Comparison of ENCODE assay signal across 33 cellular contexts in the genomic region with DNA sequence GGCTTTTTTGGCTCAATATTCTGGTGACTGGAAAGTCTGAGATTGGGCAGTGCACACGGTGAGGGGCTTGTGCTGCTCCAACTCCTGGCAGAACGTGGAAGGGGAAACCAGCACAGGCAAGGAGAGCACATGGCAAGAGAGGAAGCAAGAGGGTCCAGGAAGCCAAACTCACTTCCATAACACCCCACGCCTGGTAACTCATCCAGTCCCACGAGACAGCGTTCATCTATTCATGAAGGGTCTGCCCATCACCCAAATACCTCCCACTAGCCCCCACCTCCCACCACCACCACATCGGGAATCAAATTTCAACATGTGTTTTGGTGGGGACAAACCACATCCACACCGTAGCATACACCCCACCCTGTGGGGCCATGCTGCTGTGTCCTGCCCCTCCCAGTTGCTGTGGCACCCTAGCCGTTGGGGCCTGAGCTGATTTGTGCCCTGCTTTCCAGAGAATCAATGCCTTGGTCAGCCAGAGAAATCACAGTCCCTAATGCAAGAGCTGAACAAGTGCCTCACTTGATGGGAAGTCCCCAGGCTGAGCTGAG. TPM values are rescaled to one million over a fixed set of nuclear protein-coding genes. Genes with fewer than 3 reads are reported as not detected.
"Had no signal": no experiment of that assay in that cellular context is flagged by ENCODE, and none has a peak within 500 bp of the region (broad histone marks: within the 10 kb centered on the region; RNA-seq: fewer than 3 reads in every experiment).

No MANE protein-coding gene starts in this region.

- H3K27me3 ChIP-seq: adrenal gland, body of pancreas, colonic mucosa, dorsolateral prefrontal cortex, foreskin keratinocyte, gastrocnemius medialis had no signal

- ATAC-seq: activated CD8-positive, alpha-beta memory T cell treated with anti-CD3 and anti-CD28 coated beads, Interleukin-2, amount 10 ng/mL, durations not matched to agents 7 days and 5 days; activated CD8-positive, alpha-beta T cell treated with anti-CD3 and anti-CD28 coated beads, Interleukin-2, amount 10 ng/mL, durations not matched to agents 7 days and 5 days; activated naive CD8-positive, alpha-beta T cell treated with anti-CD3 and anti-CD28 coated beads, Interleukin-2, amount 50 U/mL, for 24 hours; body of pancreas; esophagus mucosa; foreskin keratinocyte; gastrocnemius medialis; heart left ventricle had no signal

- H3K4me3 ChIP-seq: adrenal gland, body of pancreas, colonic mucosa, dorsolateral prefrontal cortex, gastrocnemius medialis, heart left ventricle had no signal

- H3K9me3 ChIP-seq: adrenal gland, body of pancreas, colonic mucosa, gastrocnemius medialis, heart left ventricle had no signal

- H3K4me1 ChIP-seq: adrenal gland, body of pancreas, colonic mucosa, gastrocnemius medialis, heart left ventricle had no signal

- H3K36me3 ChIP-seq: adrenal gland, colonic mucosa, gastrocnemius medialis, heart left ventricle had no signal

- DNase-seq: activated CD4-positive, alpha-beta memory T cell treated with anti-CD3 and anti-CD28 coated beads for 36 hours; activated CD4-positive, alpha-beta T cell treated with anti-CD3 and anti-CD28 coated beads for 1 hour; activated CD4-positive, alpha-beta T cell treated with anti-CD3 and anti-CD28 coated beads for 4 hours; activated CD8-positive, alpha-beta memory T cell treated with anti-CD3 and anti-CD28 coated beads, Interleukin-2, amount 10 ng/mL, durations not matched to agents 7 days and 5 days; activated CD8-positive, alpha-beta memory T cell treated with anti-CD3 and anti-CD28 coated beads, Interleukin-2, amount 50 U/mL, for 4 hours; activated CD8-positive, alpha-beta T cell treated with anti-CD3 and anti-CD28 coated beads, Interleukin-2, amount 10 ng/mL, durations not matched to agents 7 days and 5 days; activated effector memory CD4-positive, alpha-beta T cell treated with anti-CD3 and anti-CD28 coated beads, Interleukin-2, amount 50 U/mL, for 16 hours; activated naive CD4-positive, alpha-beta T cell treated with anti-CD3 and anti-CD28 coated beads for 36 hours; activated naive CD8-positive, alpha-beta T cell treated with anti-CD3 and anti-CD28 coated beads for 36 hours; activated naive CD8-positive, alpha-beta T cell treated with anti-CD3 and anti-CD28 coated beads, Interleukin-2, amount 50 U/mL, for 24 hours; activated T-cell treated with anti-CD3 and anti-CD28 coated beads, Interleukin-2, amount 50 U/mL, for 1 hour; activated T-cell treated with anti-CD3 and anti-CD28 coated beads, Interleukin-2, amount 50 U/mL, for 48 hours; amygdala; aorta; body of pancreas; caudate nucleus; cerebellar nuclear complex; colonic mucosa; dorsolateral prefrontal cortex; effector memory CD4-positive, alpha-beta T cell; endodermal cell; foreskin keratinocyte; gastrocnemius medialis; glutamatergic neuron; heart left ventricle; T-helper 2 cell had no signal

- H3K27ac ChIP-seq: adrenal gland, body of pancreas, colonic mucosa, dorsolateral prefrontal cortex, foreskin keratinocyte, gastrocnemius medialis, heart left ventricle had no signal

RNA-seq across cellular contexts. Expression of a gene that starts 27.3 kb away (rescaled TPM):
- total RNA-seq: activated CD4-positive, alpha-beta memory T cell treated with anti-CD3 and anti-CD28 coated beads for 36 hours; activated CD8-positive, alpha-beta memory T cell treated with anti-CD3 and anti-CD28 coated beads for 36 hours; activated CD8-positive, alpha-beta memory T cell treated with anti-CD3 and anti-CD28 coated beads, Interleukin-2, amount 10 ng/mL, durations not matched to agents 7 days and 5 days; activated CD8-positive, alpha-beta T cell treated with anti-CD3 and anti-CD28 coated beads, Interleukin-2, amount 10 ng/mL, durations not matched to agents 7 days and 5 days; activated naive CD4-positive, alpha-beta T cell treated with anti-CD3 and anti-CD28 coated beads for 36 hours; activated naive CD8-positive, alpha-beta T cell treated with anti-CD3 and anti-CD28 coated beads for 36 hours; activated T-helper 1 cell treated with anti-CD3 and anti-CD28 coated beads, Interleukin-12 subunit alpha, Interleukin-12 subunit beta, Interleukin-2, Interleukin-4 antibody, amounts not matched to agents 30 ng/mL and 10 ng/mL and 1 ng/mL, durations not matched to agents 14 hours and 24 hours and 36 hours; activated T-helper 2 cell treated with anti-CD3 and anti-CD28 coated beads, Interferon-gamma antibody, Interleukin-2, Interleukin-4, amounts not matched to agents 10 μg/mL and 5 μg/mL and 100 μg/mL, durations not matched to agents 14 hours and 24 hours and 36 hours; adrenal gland; aorta; body of pancreas; colonic mucosa; endodermal cell; epithelial cell of proximal tubule; esophagus mucosa; foreskin keratinocyte; gastrocnemius medialis; heart left ventricle; T-helper 1 cell treated with Interleukin-12 subunit alpha and Interleukin-12 subunit beta and Interleukin-4 antibody, amounts not matched to agents 30 ng/mL and 1 ng/mL, for 36 hours had no signal
